ENCODE assay signal across 9 cellular contexts in genomic region chr5:138468133-138468965, GRCh38. TPM values are rescaled to one million over a fixed set of nuclear protein-coding genes. Genes with fewer than 3 reads are reported as not detected.
DNase-seq lines count a peak whose midpoint lies in the region; ATAC-seq, FAIRE-seq and TF ChIP-seq lines count a peak whose summit lies in the region.
"Had no signal": no experiment of that assay in that cellular context is flagged by ENCODE, and none has a peak within 500 bp of the region (broad histone marks: within the 10 kb centered on the region; RNA-seq: fewer than 3 reads in every experiment).

No MANE protein-coding gene starts in this region.

- FAIRE-seq in HTR-8/SVneo (lab: Jason Lieb, UNC): no peak
- FAIRE-seq: colon had no signal

- H3K4me1 Mint-ChIP-seq in activated CD4-positive, alpha-beta T cell treated with anti-CD3 and anti-CD28 coated beads for 36 hours: peaks cover 26% of the 10 kb centered on the region
- peaks cover 29 to 38% of the 10 kb centered on the region in 2 donors for H3K4me1 Mint-ChIP-seq in stimulated activated naive B cell treated with anti-CD40 and anti-IgM and Interleukin-4, amounts not matched to agents 10 μg/mL and 1 μg/mL and 100 μg/mL, for 72 hours

- H3K4me3 Mint-ChIP-seq in activated CD4-positive, alpha-beta T cell treated with anti-CD3 and anti-CD28 coated beads for 36 hours: peak overlapping the region; percentile 77
- peak overlapping the region; percentile 35 to 87 for H3K4me3 Mint-ChIP-seq in stimulated activated naive B cell treated with anti-CD40 and anti-IgM and Interleukin-4, amounts not matched to agents 10 μg/mL and 1 μg/mL and 100 μg/mL, for 72 hours

- no peak for TF ChIP-seq CTCF in WI38 (IDR thresholded peaks at IDR 0.05; ENCODE audit: low read depth, low read length)
- no peak for TF ChIP-seq CTCF in fibroblast of pulmonary artery (IDR thresholded peaks at IDR 0.05; ENCODE audit: low read length, missing control alignments)

- DNase-seq in activated CD4-positive, alpha-beta T cell treated with anti-CD3 and anti-CD28 coated beads for 36 hours: no peak
- no peak for DNase-seq in activated CD4-positive, alpha-beta T cell treated with anti-CD3 and anti-CD28 coated beads for 48 hours
- peak; percentile 69 for DNase-seq in fibroblast of pulmonary artery (ENCODE audit: low read depth)
- DNase-seq in stimulated activated naive B cell treated with anti-CD40 and anti-IgM and Interleukin-4, amounts not matched to agents 10 μg/mL and 1 μg/mL and 100 μg/mL, for 72 hours: no peak
- DNase-seq in HTR-8/SVneo (ENCODE audit: insufficient read length, low spot score): no peak
- DNase-seq in foreskin melanocyte: no peak

- CTCF ChIA-PET in activated CD4-positive, alpha-beta T cell treated with anti-CD3 and anti-CD28 coated beads for 36 hours (lab: Charles Lee): interaction anchor here (0.9 to 1.6 kb wide), 3 partner anchors 34 to 37 kb away, joined by 3 to 5 read pairs (median 4); no protein-coding TSS in a partner anchor

- intact Hi-C loops in activated CD4-positive, alpha-beta T cell treated with anti-CD3 and anti-CD28 coated beads for 36 hours (cut with DNase I, micrococcal nuclease): loop anchor here (10.0 kb wide), 3 partner anchors 726 to 1096 kb away; partner anchors contain the start of genes SIL1 (in 1 of the 2) and UBE2D2 (in 1 of the 2)

- POLR2A ChIA-PET in activated CD4-positive, alpha-beta T cell treated with anti-CD3 and anti-CD28 coated beads for 36 hours (lab: Charles Lee): no interaction called here

- peak overlapping the region; percentile 59 for H3K27ac Mint-ChIP-seq in activated CD4-positive, alpha-beta T cell treated with anti-CD3 and anti-CD28 coated beads for 36 hours
- no peak overlapping the region for H3K27ac Mint-ChIP-seq in stimulated activated naive B cell treated with anti-CD40 and anti-IgM and Interleukin-4, amounts not matched to agents 10 μg/mL and 1 μg/mL and 100 μg/mL, for 72 hours

- H3K4me3 ChIP-seq in WI38 (ENCODE audit: low read depth, low read length): peak overlapping the region; percentile 82
- peak overlapping the region; percentile 12 for H3K4me3 ChIP-seq in fibroblast of pulmonary artery (replicated peaks; ENCODE audit: low read depth, low read length)

- no peaks in the 10 kb centered on the region for H3K9me3 Mint-ChIP-seq in activated CD4-positive, alpha-beta T cell treated with anti-CD3 and anti-CD28 coated beads for 36 hours (ENCODE audit: low read depth)
- H3K9me3 Mint-ChIP-seq in stimulated activated naive B cell treated with anti-CD40 and anti-IgM and Interleukin-4, amounts not matched to agents 10 μg/mL and 1 μg/mL and 100 μg/mL, for 72 hours: no peaks in the 10 kb centered on the region

- no peaks in the 10 kb centered on the region for H3K27me3 Mint-ChIP-seq in activated CD4-positive, alpha-beta T cell treated with anti-CD3 and anti-CD28 coated beads for 36 hours
- H3K27me3 Mint-ChIP-seq in stimulated activated naive B cell treated with anti-CD40 and anti-IgM and Interleukin-4, amounts not matched to agents 10 μg/mL and 1 μg/mL and 100 μg/mL, for 72 hours: no peaks in the 10 kb centered on the region

- ATAC-seq in activated CD4-positive, alpha-beta T cell treated with anti-CD3 and anti-CD28 coated beads for 36 hours: no peak
- no peak for ATAC-seq in stimulated activated naive B cell treated with anti-CD40 and anti-IgM and Interleukin-4, amounts not matched to agents 10 μg/mL and 1 μg/mL and 100 μg/mL, for 72 hours (replicated peaks)
- no peak for ATAC-seq in HG02840 (IDR thresholded peaks at IDR 0.05; ENCODE audit: low FRiP score, unreplicated experiment)

- peaks cover 29% of the 10 kb centered on the region for H3K36me3 Mint-ChIP-seq in activated CD4-positive, alpha-beta T cell treated with anti-CD3 and anti-CD28 coated beads for 36 hours (ENCODE audit: low read depth)
- peaks cover 19 to 25% of the 10 kb centered on the region in 2 donors for H3K36me3 Mint-ChIP-seq in stimulated activated naive B cell treated with anti-CD40 and anti-IgM and Interleukin-4, amounts not matched to agents 10 μg/mL and 1 μg/mL and 100 μg/mL, for 72 hours

RNA-seq across cellular contexts. Expression of gene EGR1, which starts 3.1 kb away (rescaled TPM):
- total RNA-seq in activated CD4-positive, alpha-beta T cell treated with anti-CD3 and anti-CD28 coated beads for 36 hours: 10 to 100 TPM; 45.3 to 48.8 TPM

RNA-seq across cellular contexts. Expression of gene REEP2, which starts 29.5 kb away (rescaled TPM):
- 1 to 10 TPM; 4.0 to 5.6 TPM for total RNA-seq in activated CD4-positive, alpha-beta T cell treated with anti-CD3 and anti-CD28 coated beads for 36 hours
